10 cellular contexts compared by ENCODE assay signal in genomic region chr1:9143250-9143649, GRCh38. TPM values are rescaled to one million over a fixed set of nuclear protein-coding genes. Genes with fewer than 3 reads are reported as not detected.
A peak's percentile ranks its signal among the peaks of the same experiment; 100 is the strongest.
DNase-seq lines count a peak whose midpoint lies in the region; FAIRE-seq and TF ChIP-seq lines count a peak whose summit lies in the region.
"Had no signal": no experiment of that assay in that cellular context is flagged by ENCODE, and none has a peak within 500 bp of the region (broad histone marks: within the 10 kb centered on the region; RNA-seq: fewer than 3 reads in every experiment).

No MANE protein-coding gene starts in this region.

- H3K14ac ChIP-seq in H1 (ENCODE audit: insufficient read length) = no peak overlapping the region

- H3K9me3 ChIP-seq in H1 (ENCODE audit: insufficient read depth in 2 of 2, low read depth in 1 of 2, low read length in 1 of 2) (no peaks in the 10 kb centered on the region), neutrophil (no peaks in the 10 kb centered on the region), uterus (no peaks in the 10 kb centered on the region)

- H3K18ac ChIP-seq in H1 (ENCODE audit: extremely low read depth, low read length) = peak overlapping the region; percentile 48; the same call in 1 of the 2 replicates

- 89% methylated on average over 7 of the region's 7 CpGs; no CpG with 5 or more reads in 1 of the 2 experiments for WGBS in H1 (ENCODE audit: extremely low coverage in 1 of 2, insufficient coverage in 1 of 2, insufficient read length in 1 of 2, insufficient replicate concordance in 2 of 2, low coverage in 1 of 2, low lambda C conversion rate in 2 of 2, missing lambda C conversion rate in 1 of 2), 2 experiments

- H3K4me1 ChIP-seq in H1 (replicated peaks in 1 of 4; ENCODE audit: control insufficient read depth in 3 of 4, insufficient read depth in 4 of 4, low read length in 3 of 4) = no peaks in the 10 kb centered on the region
- peaks cover 10 to 14% of the 10 kb centered on the region in 2 experiments for H3K4me1 ChIP-seq in neutrophil (ENCODE audit: control insufficient read depth in 1 of 2, insufficient read depth in 1 of 2, low read depth in 1 of 2, low read length in 1 of 2)
- H3K4me1 ChIP-seq in uterus = no peaks in the 10 kb centered on the region

- CTCF ChIA-PET in H1 (lab: Charles Lee; ENCODE audit: partially characterized antibody) = interaction anchor here (0.6 to 4.4 kb wide), 12 partner anchors 10 to 158 kb away, joined by 3 to 39 read pairs (median 12); partner anchors contain the start of gene GPR157

- H3K36me3 ChIP-seq in H1 (ENCODE audit: control insufficient read depth in 2 of 4, insufficient read depth in 4 of 4, low read length in 3 of 4) (no peaks in the 10 kb centered on the region), neutrophil (no peaks in the 10 kb centered on the region), uterus (no peaks in the 10 kb centered on the region)

- no peak for TF ChIP-seq RAD21 in H1 (IDR thresholded peaks at IDR 0.05 in 1 of 2, conservative IDR thresholded peaks at IDR 0.05 in 1 of 2; ENCODE audit: low read depth in 2 of 2, low read length in 2 of 2)

- POLR2A ChIA-PET in H1 (lab: Charles Lee; ENCODE audit: partially characterized antibody) = no interaction called here

- H3K9ac ChIP-seq in H1 (replicated peaks in 1 of 4; ENCODE audit: extremely low read depth in 1 of 4, low read depth in 3 of 4, low read length in 3 of 4) = no peak overlapping the region

- H2BK20ac ChIP-seq in H1 (ENCODE audit: low read length) = no peak overlapping the region

- intact Hi-C loops in uterus (cut with DNase I; ENCODE audit: low total_unique reads) = loop anchor here (10.0 kb wide), 1 partner anchor 52 kb away; no protein-coding TSS in a partner anchor

- TF ChIP-seq POLR2A in H1 (IDR thresholded peaks at IDR 0.05; ENCODE audit: control extremely low read depth in 1 of 2, low read depth in 2 of 2, low read length in 2 of 2) (no peak), uterus (IDR thresholded peaks at IDR 0.05) (no peak)

- H2AK5ac ChIP-seq in H1 (ENCODE audit: low read depth, low read length) = no peak overlapping the region

- H2BK12ac ChIP-seq in H1 (ENCODE audit: low read depth, low read length) = no peak overlapping the region

- H3K23ac ChIP-seq in H1 (ENCODE audit: insufficient read length) = no peak overlapping the region

- H4K8ac ChIP-seq in H1 (ENCODE audit: extremely low read depth, insufficient read depth, low read length) = peak overlapping the region; percentile 35; the same call in 1 of the 2 replicates

- H3K23me2 ChIP-seq in H1 (ENCODE audit: low read depth, low read length) = no peaks in the 10 kb centered on the region

- H3K4me2 ChIP-seq in H1 (ENCODE audit: insufficient read depth in 1 of 2, low read depth in 2 of 2, low read length in 2 of 2) = no peak overlapping the region

- peaks cover 0 to 3% of the 10 kb centered on the region in 2 experiments for H4K20me1 ChIP-seq in H1 (replicated peaks in 1 of 2; ENCODE audit: control insufficient read depth in 1 of 2, insufficient read depth in 2 of 2, low read length in 2 of 2)

- no peak overlapping the region for H4K91ac ChIP-seq in H1 (replicated peaks; ENCODE audit: insufficient read length, low read length)

- no peaks in the 10 kb centered on the region; the same call in 1 of the 2 replicates for H3K79me1 ChIP-seq in H1 (ENCODE audit: low read depth, low read length)

- TF ChIP-seq EP300 in H1 (IDR thresholded peaks at IDR 0.05; ENCODE audit: borderline replicate concordance in 1 of 2, low read depth in 2 of 2, low read length in 2 of 2) = no peak

- H3K27me3 ChIP-seq in H1 (replicated peaks in 1 of 4; ENCODE audit: control insufficient read depth in 3 of 4, extremely low read depth in 1 of 4, insufficient read depth in 3 of 4, low read length in 3 of 4) = no peaks in the 10 kb centered on the region
- no peaks in the 10 kb centered on the region for H3K27me3 ChIP-seq in neutrophil
- H3K27me3 ChIP-seq in uterus = no peaks in the 10 kb centered on the region

- FAIRE-seq in H1 (lab: Jason Lieb, UNC) = no peak
- FAIRE-seq: endometrium had no signal

- H2AFZ ChIP-seq in H1 (ENCODE audit: low read length) = no peak overlapping the region

- H3K27ac ChIP-seq in H1 (ENCODE audit: low read depth, low read length) (no peak overlapping the region), neutrophil (peak overlapping the region; percentile 20), uterus (no peak overlapping the region)

- no peak overlapping the region; the same call in 1 of the 2 replicates for H2BK15ac ChIP-seq in H1 (ENCODE audit: low read length)

- TF ChIP-seq CTCF in H1 (IDR thresholded peaks at IDR 0.05; ENCODE audit: control extremely low read depth in 1 of 3, insufficient read depth in 1 of 3, low read depth in 1 of 3, low read length in 3 of 3) (no peak), neutrophil (IDR thresholded peaks at IDR 0.05) (no peak), uterus (IDR thresholded peaks at IDR 0.05) (no peak)

- H4K5ac ChIP-seq in H1 (ENCODE audit: insufficient read length, low read depth, low read length) = no peak overlapping the region

- no peak overlapping the region for H2BK120ac ChIP-seq in H1 (replicated peaks; ENCODE audit: low read depth, low read length)

- DNase-seq in GM04503 (ENCODE audit: low read depth) (peak; percentile 71), NOMO-1 (lab: John Stamatoyannopoulos, UW; ENCODE audit: unreplicated experiment in 2 of 2) (peak; percentile 30), H1 (ENCODE audit: low read depth in 1 of 2, low spot score in 2 of 2) (no peak), uterus (no peak)
- DNase-seq in stimulated activated CD4-positive, alpha-beta T cell treated with anti-CD3 and anti-CD28 coated beads, Interleukin-4, amount 100 ng/mL, for 1 hour = no peak
- DNase-seq in activated CD4-positive, CD25-positive, alpha-beta regulatory T cell (lab: John Stamatoyannopoulos, UW) = no peak
- no peak for DNase-seq in activated T-cell treated with anti-CD3 and anti-CD28 coated beads, Interleukin-2, amount 50 U/mL, for 48 hours
- DNase-seq: NCI-H2227 treated with DMSO at 0.1 percent for 48 hours had no signal

- no peak overlapping the region for H3K56ac ChIP-seq in H1 (replicated peaks; ENCODE audit: insufficient read length, low read depth, low read length)

- no peak overlapping the region for H3K4ac ChIP-seq in H1 (replicated peaks; ENCODE audit: insufficient read length, low read depth, low read length)

- H3K79me2 ChIP-seq in H1 (ENCODE audit: control insufficient read depth in 1 of 2, insufficient read depth in 2 of 2, low read length in 2 of 2) = no peaks in the 10 kb centered on the region

- no peak overlapping the region for H2BK5ac ChIP-seq in H1 (ENCODE audit: low read depth, low read length)

- H3K4me3 ChIP-seq in H1 (ENCODE audit: extremely low read depth in 1 of 4, insufficient read depth in 2 of 4, low read depth in 3 of 4, low read length in 4 of 4) (no peak overlapping the region), neutrophil (ENCODE audit: low read depth in 1 of 2, low read length in 1 of 2) (no peak overlapping the region), uterus (no peak overlapping the region)

TF ChIP-seq in H1, 55 proteins besides CTCF, POLR2A, EP300 and RAD21 (continues in another document):
- no peak for TF ChIP-seq SP4 (IDR thresholded peaks at IDR 0.05; ENCODE audit: low read length)
- no peak for TF ChIP-seq CBX8 (IDR thresholded peaks at IDR 0.05; ENCODE audit: borderline replicate concordance, low read depth, low read length)
- TF ChIP-seq CHD2 (IDR thresholded peaks at IDR 0.05; ENCODE audit: low read length) = no peak
- TF ChIP-seq RNF2 (IDR thresholded peaks at IDR 0.05; ENCODE audit: borderline replicate concordance, low read depth, low read length, missing control alignments, poor library complexity, severe bottlenecking) = no peak
- no peak for TF ChIP-seq JUN (IDR thresholded peaks at IDR 0.05; ENCODE audit: low read depth, low read length)
- TF ChIP-seq BRCA1 (IDR thresholded peaks at IDR 0.05; ENCODE audit: low read depth, low read length) = no peak
- no peak for TF ChIP-seq USF2 (IDR thresholded peaks at IDR 0.05; ENCODE audit: low read length)
- no peak for TF ChIP-seq SRF (IDR thresholded peaks at IDR 0.05; ENCODE audit: low read depth, low read length)
- TF ChIP-seq NRF1 (IDR thresholded peaks at IDR 0.05; ENCODE audit: low read depth, low read length) = no peak
- TF ChIP-seq PHF8 (conservative IDR thresholded peaks at IDR 0.05; ENCODE audit: low read depth, low read length) = no peak
- TF ChIP-seq EGR1 (IDR thresholded peaks at IDR 0.05; ENCODE audit: borderline replicate concordance, low read depth, low read length) = no peak
- TF ChIP-seq TBP (IDR thresholded peaks at IDR 0.05; ENCODE audit: low read depth, low read length) = no peak
- no peak for TF ChIP-seq SP1 (IDR thresholded peaks at IDR 0.05; ENCODE audit: low read depth, low read length)
- no peak for TF ChIP-seq EZH2 (IDR thresholded peaks at IDR 0.05; ENCODE audit: low read depth, low read length, severe bottlenecking)
- no peak for TF ChIP-seq CREB1 (IDR thresholded peaks at IDR 0.05)
- no peak for TF ChIP-seq SIRT6 (IDR thresholded peaks at IDR 0.05; ENCODE audit: low read length)
- no peak for TF ChIP-seq SUZ12 (IDR thresholded peaks at IDR 0.05; ENCODE audit: low read length)
- no peak for TF ChIP-seq MAX (IDR thresholded peaks at IDR 0.05)

RNA-seq across cellular contexts. Expression of gene GPR157, which starts 14.3 kb away (rescaled TPM):
- 9.8 and 11.0 TPM in 2 replicates for total RNA-seq in H1 (2021; fragmentation: NEBNext Ultra II Directional; extraction: Animal tissue kit (Norgen Biotek cat#: 25700))
- polyA plus RNA-seq in H1 (2011; rRNA removed) = 1.0 and 17.5 TPM in 2 replicates
- 0.96 TPM for polyA plus RNA-seq in H1 (2011; cell fraction: cytosol; rRNA removed)
- polyA plus RNA-seq in H1 (2011; cell fraction: nucleus; rRNA removed) = 1.7 TPM
- polyA plus RNA-seq in H1 (2012, experiment 1 of 2) = 1.3 to 13.1 TPM (median 7.2 TPM) in 4 replicates
- polyA plus RNA-seq in H1 (2012, experiment 2 of 2) = 28.8 TPM
- 1.3 TPM for polyA plus RNA-seq in H1 (2013, experiment 1 of 2)
- polyA plus RNA-seq in H1 (2013, experiment 2 of 2) = 4.2 TPM
- 1.0 and 2.2 TPM in 2 replicates for polyA minus RNA-seq in H1 (2011; rRNA and poly(A)+ RNA removed)
- 5.6 TPM for polyA minus RNA-seq in H1 (2011; cell fraction: cytosol; rRNA and poly(A)+ RNA removed)
- polyA minus RNA-seq in H1 (2011; cell fraction: nucleus; rRNA and poly(A)+ RNA removed) = 3.2 TPM
- 10 to 100 TPM in 1 of 4 donors, 1 to 10 TPM in 2, under 1 TPM in 1; 0.59 to 10.7 (median 2.2) TPM for total RNA-seq in uterus

Comparison
In these comparisons a context has a peak if more than half of its experiments do, and no peak if none do; other contexts are left out.
1. DNase-seq: peak in GM04503 (single experiment) and NOMO-1 (2 of 2); none in H1 (0 of 2), stimulated activated CD4-positive, alpha-beta T cell treated with anti-CD3 and anti-CD28 coated beads, Interleukin-4, amount 100 ng/mL, for 1 hour (single experiment), uterus (0 of 2), activated CD4-positive, CD25-positive, alpha-beta regulatory T cell (0 of 4) and activated T-cell treated with anti-CD3 and anti-CD28 coated beads, Interleukin-2, amount 50 U/mL, for 48 hours (0 of 2).